In genomic region chr17:43309505-43310329, GRCh38 we compare ENCODE assay signal across 17 cellular contexts.
A peak's percentile ranks its signal among the peaks of the same experiment; 100 is the strongest.
DNase-seq lines count a peak whose midpoint lies in the region; ATAC-seq and TF ChIP-seq lines count a peak whose summit lies in the region.
"Had no signal": no experiment of that assay in that cellular context is flagged by ENCODE, and none has a peak within 500 bp of the region (broad histone marks: within the 10 kb centered on the region; RNA-seq: fewer than 3 reads in every experiment).

No MANE protein-coding gene starts in this region.

- no peaks in the 10 kb centered on the region for H3K36me3 Mint-ChIP-seq in activated naive CD8-positive, alpha-beta T cell treated with anti-CD3 and anti-CD28 coated beads, Interleukin-2, amount 50 U/mL, for 24 hours (ENCODE audit: low read depth)
- H3K36me3 Mint-ChIP-seq in activated naive CD8-positive, alpha-beta T cell treated with anti-CD3 and anti-CD28 coated beads for 36 hours = no peaks in the 10 kb centered on the region
- H3K36me3 Mint-ChIP-seq in endodermal cell (ENCODE audit: low read depth) (no peaks in the 10 kb centered on the region), WTC11 (no peaks in the 10 kb centered on the region)
- H3K36me3 Mint-ChIP-seq in activated naive CD4-positive, alpha-beta T cell treated with anti-CD3 and anti-CD28 coated beads, Interleukin-2, amount 10 ng/mL, durations not matched to agents 7 days and 5 days = no peaks in the 10 kb centered on the region

- no peak overlapping the region for H3K9ac ChIP-seq in endodermal cell (ENCODE audit: extremely low read depth, low read length, poor library complexity, severe bottlenecking)

- TF ChIP-seq CTCF in endodermal cell (conservative IDR thresholded peaks at IDR 0.05) (no peak), spleen (IDR thresholded peaks at IDR 0.05 in 8 of 11, conservative IDR thresholded peaks at IDR 0.05 in 3 of 11) (no peak), WTC11 (IDR thresholded peaks at IDR 0.05) (no peak)

- H3K36me3 ChIP-seq in endodermal cell (ENCODE audit: control insufficient read depth, insufficient read depth, low read length) (no peaks in the 10 kb centered on the region), spleen (no peaks in the 10 kb centered on the region)
- H3K36me3 ChIP-seq: esophagus muscularis mucosa, left ventricle myocardium inferior had no signal

- H3K27ac ChIP-seq in endodermal cell (ENCODE audit: low read depth, low read length) (no peak overlapping the region), spleen (no peak overlapping the region)
- H3K27ac ChIP-seq: esophagus muscularis mucosa, left ventricle myocardium inferior, PC-9 had no signal

- POLR2A ChIA-PET in WTC11 (lab: Charles Lee) = interaction anchor here (0.6 to 1.5 kb wide), 5 partner anchors 58 to 309 kb away, joined by 3 to 5 read pairs (median 4); no protein-coding TSS in a partner anchor

- CTCF ChIA-PET in activated naive CD4-positive, alpha-beta T cell treated with anti-CD3 and anti-CD28 coated beads, Interleukin-2, amount 10 ng/mL, durations not matched to agents 7 days and 5 days (lab: Charles Lee) = interaction anchor here (1.0 to 1.7 kb wide), 3 partner anchors 97 to 311 kb away, joined by 3 to 7 read pairs (median 3); partner anchors contain the start of genes RPL27 and TMEM106A
- CTCF ChIA-PET in WTC11 (lab: Charles Lee) = interaction anchor here (0.6 to 2.0 kb wide), 15 partner anchors 87 to 1443 kb away, joined by 3 to 16 read pairs (median 4); partner anchors contain the start of genes NBR1, PTGES3L, RUNDC1 and TMEM106A

- H3K4me3 Mint-ChIP-seq in activated naive CD8-positive, alpha-beta T cell treated with anti-CD3 and anti-CD28 coated beads, Interleukin-2, amount 50 U/mL, for 24 hours = no peak overlapping the region
- no peak overlapping the region for H3K4me3 Mint-ChIP-seq in activated naive CD8-positive, alpha-beta T cell treated with anti-CD3 and anti-CD28 coated beads for 36 hours
- H3K4me3 Mint-ChIP-seq in endodermal cell = no peak overlapping the region
- no peak overlapping the region for H3K4me3 Mint-ChIP-seq in activated naive CD4-positive, alpha-beta T cell treated with anti-CD3 and anti-CD28 coated beads, Interleukin-2, amount 10 ng/mL, durations not matched to agents 7 days and 5 days
- no peak overlapping the region for H3K4me3 Mint-ChIP-seq in WTC11

- H3K9me3 Mint-ChIP-seq in activated naive CD8-positive, alpha-beta T cell treated with anti-CD3 and anti-CD28 coated beads, Interleukin-2, amount 50 U/mL, for 24 hours = no peaks in the 10 kb centered on the region
- no peaks in the 10 kb centered on the region for H3K9me3 Mint-ChIP-seq in activated naive CD8-positive, alpha-beta T cell treated with anti-CD3 and anti-CD28 coated beads for 36 hours
- H3K9me3 Mint-ChIP-seq in endodermal cell = no peaks in the 10 kb centered on the region
- H3K9me3 Mint-ChIP-seq in activated naive CD4-positive, alpha-beta T cell treated with anti-CD3 and anti-CD28 coated beads, Interleukin-2, amount 10 ng/mL, durations not matched to agents 7 days and 5 days = no peaks in the 10 kb centered on the region
- no peaks in the 10 kb centered on the region for H3K9me3 Mint-ChIP-seq in WTC11

- peaks cover 9% of the 10 kb centered on the region for H3K4me1 Mint-ChIP-seq in activated naive CD8-positive, alpha-beta T cell treated with anti-CD3 and anti-CD28 coated beads, Interleukin-2, amount 50 U/mL, for 24 hours
- no peaks in the 10 kb centered on the region for H3K4me1 Mint-ChIP-seq in activated naive CD8-positive, alpha-beta T cell treated with anti-CD3 and anti-CD28 coated beads for 36 hours
- H3K4me1 Mint-ChIP-seq in endodermal cell = no peaks in the 10 kb centered on the region
- peaks cover 2% of the 10 kb centered on the region for H3K4me1 Mint-ChIP-seq in activated naive CD4-positive, alpha-beta T cell treated with anti-CD3 and anti-CD28 coated beads, Interleukin-2, amount 10 ng/mL, durations not matched to agents 7 days and 5 days
- no peaks in the 10 kb centered on the region; the same call in 1 of the 2 replicates for H3K4me1 Mint-ChIP-seq in WTC11

- H3K4me1 ChIP-seq in endodermal cell (ENCODE audit: control insufficient read depth, insufficient read depth, low read length) = no peaks in the 10 kb centered on the region
- H3K4me1 ChIP-seq in spleen = no peaks in the 10 kb centered on the region
- H3K4me1 ChIP-seq: esophagus muscularis mucosa, left ventricle myocardium inferior had no signal

- H3K27me3 Mint-ChIP-seq in activated naive CD8-positive, alpha-beta T cell treated with anti-CD3 and anti-CD28 coated beads, Interleukin-2, amount 50 U/mL, for 24 hours = no peaks in the 10 kb centered on the region
- no peaks in the 10 kb centered on the region for H3K27me3 Mint-ChIP-seq in activated naive CD8-positive, alpha-beta T cell treated with anti-CD3 and anti-CD28 coated beads for 36 hours
- no peaks in the 10 kb centered on the region for H3K27me3 Mint-ChIP-seq in endodermal cell (ENCODE audit: insufficient read depth)
- peaks cover 20% of the 10 kb centered on the region for H3K27me3 Mint-ChIP-seq in activated naive CD4-positive, alpha-beta T cell treated with anti-CD3 and anti-CD28 coated beads, Interleukin-2, amount 10 ng/mL, durations not matched to agents 7 days and 5 days
- H3K27me3 Mint-ChIP-seq in WTC11 (ENCODE audit: low read depth) = peaks cover 2% of the 10 kb centered on the region; the same call in 1 of the 2 replicates

- WGBS in endodermal cell (ENCODE audit: insufficient coverage in 1 of 2, insufficient read length in 1 of 2), 2 experiments = 38 to 63% methylated on average over 4 to 9 of the region's 11 CpGs
- WGBS in spleen, 5 donors = 10 to 30% (median 27%) methylated on average over 7 to 11 of the region's 11 CpGs

- H3K9me3 ChIP-seq in endodermal cell (ENCODE audit: control insufficient read depth, low read length) (no peaks in the 10 kb centered on the region), spleen (no peaks in the 10 kb centered on the region)
- H3K9me3 ChIP-seq: esophagus muscularis mucosa, left ventricle myocardium inferior had no signal

- H3K4me3 ChIP-seq in endodermal cell (ENCODE audit: low read length) = no peak overlapping the region
- no peak overlapping the region for H3K4me3 ChIP-seq in spleen
- H3K4me3 ChIP-seq: dorsolateral prefrontal cortex, esophagus muscularis mucosa, left ventricle myocardium inferior, PC-9 had no signal

- H3K27ac Mint-ChIP-seq in activated naive CD8-positive, alpha-beta T cell treated with anti-CD3 and anti-CD28 coated beads, Interleukin-2, amount 50 U/mL, for 24 hours = no peak overlapping the region
- no peak overlapping the region for H3K27ac Mint-ChIP-seq in activated naive CD8-positive, alpha-beta T cell treated with anti-CD3 and anti-CD28 coated beads for 36 hours
- no peak overlapping the region for H3K27ac Mint-ChIP-seq in endodermal cell
- no peak overlapping the region for H3K27ac Mint-ChIP-seq in activated naive CD4-positive, alpha-beta T cell treated with anti-CD3 and anti-CD28 coated beads, Interleukin-2, amount 10 ng/mL, durations not matched to agents 7 days and 5 days
- H3K27ac Mint-ChIP-seq in WTC11 = no peak overlapping the region

- H3K27me3 ChIP-seq in endodermal cell (ENCODE audit: control insufficient read depth, insufficient read depth, low read length, poor library complexity, severe bottlenecking) (no peaks in the 10 kb centered on the region), spleen (replicated peaks in 1 of 7) (no peaks in the 10 kb centered on the region)
- H3K27me3 ChIP-seq: dorsolateral prefrontal cortex, esophagus muscularis mucosa had no signal

- no peak for ATAC-seq in activated naive CD8-positive, alpha-beta T cell treated with anti-CD3 and anti-CD28 coated beads, Interleukin-2, amount 50 U/mL, for 24 hours
- no peak for ATAC-seq in WTC11

- intact Hi-C loops in spleen (cut with DNase I; ENCODE audit: low total_unique reads) = no loop called here

- no peak for TF ChIP-seq POLR2A in spleen (IDR thresholded peaks at IDR 0.05)

- peak; percentile 1 for DNase-seq in activated naive CD8-positive, alpha-beta T cell treated with anti-CD3 and anti-CD28 coated beads, Interleukin-2, amount 50 U/mL, for 24 hours
- no peak for DNase-seq in activated naive CD8-positive, alpha-beta T cell treated with anti-CD3 and anti-CD28 coated beads for 36 hours
- DNase-seq in NAMALWA (ENCODE audit: low spot score) (peak; percentile 40), endodermal cell (peak; percentile 68), spleen (peak; percentile 24), WTC11 (ENCODE audit: low spot score) (no peak), HT-29 (ENCODE audit: low spot score) (no peak)
- DNase-seq in activated naive CD4-positive, alpha-beta T cell treated with anti-CD3 and anti-CD28 coated beads, Interleukin-2, amount 10 ng/mL, durations not matched to agents 7 days and 5 days = no peak
- DNase-seq: activated CD4-positive, alpha-beta T cell treated with anti-CD3 and anti-CD28 coated beads, Interleukin-2, amount 50 U/mL, for 1 hour; DMS53; H7; left ventricle myocardium inferior; NCI-H1092 treated with DMSO at 0.1 percent for 48 hours; NCI-H774 had no signal

TF ChIP-seq in WTC11, 78 proteins besides CTCF, POLR2A, EP300 and RAD21 (continues in another document):
- no peak for TF ChIP-seq ZNF232 (CRISPR knock-in tag; IDR thresholded peaks at IDR 0.05)
- no peak for TF ChIP-seq FOXP1 (CRISPR knock-in tag; IDR thresholded peaks at IDR 0.05; ENCODE audit: borderline replicate concordance)
- TF ChIP-seq TEAD1 (CRISPR knock-in tag; IDR thresholded peaks at IDR 0.05) = no peak
- no peak for TF ChIP-seq E2F4 (CRISPR knock-in tag; IDR thresholded peaks at IDR 0.05; ENCODE audit: borderline replicate concordance, low read depth)
- no peak for TF ChIP-seq RORB (CRISPR knock-in tag; IDR thresholded peaks at IDR 0.05)
- TF ChIP-seq FOXK1 (CRISPR knock-in tag; IDR thresholded peaks at IDR 0.05) = no peak
- TF ChIP-seq ATF1 (CRISPR knock-in tag; IDR thresholded peaks at IDR 0.05) = no peak
- TF ChIP-seq, protein P1, sequence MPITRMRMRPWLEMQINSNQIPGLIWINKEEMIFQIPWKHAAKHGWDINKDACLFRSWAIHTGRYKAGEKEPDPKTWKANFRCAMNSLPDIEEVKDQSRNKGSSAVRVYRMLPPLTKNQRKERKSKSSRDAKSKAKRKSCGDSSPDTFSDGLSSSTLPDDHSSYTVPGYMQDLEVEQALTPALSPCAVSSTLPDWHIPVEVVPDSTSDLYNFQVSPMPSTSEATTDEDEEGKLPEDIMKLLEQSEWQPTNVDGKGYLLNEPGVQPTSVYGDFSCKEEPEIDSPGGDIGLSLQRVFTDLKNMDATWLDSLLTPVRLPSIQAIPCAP (CRISPR knock-in tag; IDR thresholded peaks at IDR 0.05) = no peak
- no peak for TF ChIP-seq MXD4 (CRISPR knock-in tag; IDR thresholded peaks at IDR 0.05; ENCODE audit: borderline replicate concordance)

Comparison
In these comparisons a context has a peak if more than half of its experiments do, and no peak if none do; other contexts are left out.
1. DNase-seq: peak in activated naive CD8-positive, alpha-beta T cell treated with anti-CD3 and anti-CD28 coated beads, Interleukin-2, amount 50 U/mL, for 24 hours (single experiment), NAMALWA (single experiment), endodermal cell (single experiment) and spleen (single experiment); none in activated naive CD8-positive, alpha-beta T cell treated with anti-CD3 and anti-CD28 coated beads for 36 hours (single experiment), activated naive CD4-positive, alpha-beta T cell treated with anti-CD3 and anti-CD28 coated beads, Interleukin-2, amount 10 ng/mL, durations not matched to agents 7 days and 5 days (single experiment), WTC11 (single experiment) and HT-29 (single experiment).